In the genomic region with DNA sequence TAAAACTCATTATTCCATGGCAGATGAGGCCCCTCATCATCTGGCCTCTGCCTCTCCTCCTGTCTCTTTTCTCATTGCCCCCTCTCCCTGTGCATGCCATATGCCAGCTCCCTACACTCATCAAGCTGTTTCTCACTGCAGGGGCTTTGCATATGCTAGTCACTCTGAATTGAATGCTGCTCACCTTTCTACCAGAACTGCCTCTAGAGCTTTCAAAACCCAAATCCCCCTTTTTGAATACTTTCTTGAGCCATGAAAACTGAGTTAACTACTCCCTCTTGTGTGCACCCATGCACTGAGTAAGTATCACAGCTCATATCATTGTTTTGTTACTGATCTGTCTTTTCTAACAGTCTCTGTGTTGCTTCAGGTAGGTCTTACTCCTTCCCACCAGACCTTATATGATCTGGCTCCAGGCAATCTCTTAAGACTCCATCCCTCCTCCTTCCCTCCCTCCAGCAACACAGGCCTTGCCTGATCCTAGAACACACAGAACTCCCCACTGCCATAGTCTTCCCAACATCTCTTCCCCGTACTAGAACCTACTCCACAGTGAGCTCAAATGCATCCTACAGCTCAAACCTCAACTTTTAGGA, we compare ENCODE assay signal across 30 cellular contexts.
DNase-seq lines count a peak whose midpoint lies in the region; ATAC-seq and TF ChIP-seq lines count a peak whose summit lies in the region.
"Had no signal": no experiment of that assay in that cellular context is flagged by ENCODE, and none has a peak within 500 bp of the region (broad histone marks: within the 10 kb centered on the region; RNA-seq: fewer than 3 reads in every experiment).

No MANE protein-coding gene starts in this region.

- H3K9me2 ChIP-seq in GM23338 (ENCODE audit: insufficient read depth) = peaks cover 20% of the 10 kb centered on the region; the same call in 1 of the 2 replicates

- no peak overlapping the region for H2AFZ ChIP-seq in GM23338

- no peak overlapping the region for H3K4me3 Mint-ChIP-seq in GM23338
- H3K4me3 Mint-ChIP-seq in activated CD4-positive, alpha-beta memory T cell treated with anti-CD3 and anti-CD28 coated beads, Interleukin-2, amount 10 ng/mL, durations not matched to agents 7 days and 5 days = no peak overlapping the region
- H3K4me3 Mint-ChIP-seq: activated CD8-positive, alpha-beta T cell treated with anti-CD3 and anti-CD28 coated beads, Interleukin-2, amount 10 ng/mL, durations not matched to agents 7 days and 5 days; activated naive CD4-positive, alpha-beta T cell treated with anti-CD3 and anti-CD28 coated beads, Interleukin-2, amount 10 ng/mL, durations not matched to agents 7 days and 5 days; activated T-helper 17 cell treated with anti-CD3 and anti-CD28 coated beads, Interleukin-2, amount 50 U/mL, for 72 hours; brain; CD4-positive, alpha-beta T cell; IgD-negative memory B cell; nephron progenitor cell had no signal

- H3K4me3 ChIP-seq in BE2C (ENCODE audit: low read depth, low read length) (no peak overlapping the region), GM23338 (no peak overlapping the region)
- H3K4me3 ChIP-seq: ovary, tibial artery had no signal

- no peaks in the 10 kb centered on the region for H3K36me3 Mint-ChIP-seq in GM23338 (ENCODE audit: low read depth)
- no peaks in the 10 kb centered on the region for H3K36me3 Mint-ChIP-seq in activated CD4-positive, alpha-beta memory T cell treated with anti-CD3 and anti-CD28 coated beads, Interleukin-2, amount 10 ng/mL, durations not matched to agents 7 days and 5 days (ENCODE audit: low read depth)
- H3K36me3 Mint-ChIP-seq: activated naive CD4-positive, alpha-beta T cell treated with anti-CD3 and anti-CD28 coated beads, Interleukin-2, amount 10 ng/mL, durations not matched to agents 7 days and 5 days; brain; IgD-negative memory B cell had no signal

- H3K4me1 ChIP-seq in BE2C (peaks cover 62% of the 10 kb centered on the region), GM23338 (ENCODE audit: insufficient read depth) (peaks cover 3% of the 10 kb centered on the region; the same call in 1 of the 2 replicates)

- H3K27ac ChIP-seq in GM23338 (ENCODE audit: low read depth) = no peak overlapping the region; the same call in 1 of the 2 replicates
- H3K27ac ChIP-seq: epithelial cell of prostate, ovary, tibial artery had no signal

- TF ChIP-seq CTCF in BE2C (IDR thresholded peaks at IDR 0.05; ENCODE audit: low read depth, low read length) (peak; percentile 40), GM23338 (conservative IDR thresholded peaks at IDR 0.05; ENCODE audit: low read depth in 2 of 2) (peak in 1 of 2 experiments; percentile 44; a peak in 2 of 4 replicates), GM10248 (IDR thresholded peaks at IDR 0.05; ENCODE audit: control extremely low read depth, extremely low read depth, low read depth, missing control alignments) (no peak)

- H3K4me2 ChIP-seq in GM23338 = 0 out of 2 replicates have a peak overlapping the region, but pooled peaks have one; percentile 6

- H3K27ac Mint-ChIP-seq in GM23338 = no peak overlapping the region
- H3K27ac Mint-ChIP-seq in activated CD4-positive, alpha-beta memory T cell treated with anti-CD3 and anti-CD28 coated beads, Interleukin-2, amount 10 ng/mL, durations not matched to agents 7 days and 5 days = no peak overlapping the region
- H3K27ac Mint-ChIP-seq: activated CD8-positive, alpha-beta T cell treated with anti-CD3 and anti-CD28 coated beads, Interleukin-2, amount 10 ng/mL, durations not matched to agents 7 days and 5 days; activated naive CD4-positive, alpha-beta T cell treated with anti-CD3 and anti-CD28 coated beads, Interleukin-2, amount 10 ng/mL, durations not matched to agents 7 days and 5 days; activated T-helper 17 cell treated with anti-CD3 and anti-CD28 coated beads, Interleukin-2, amount 50 U/mL, for 72 hours; CD4-positive, alpha-beta T cell; IgD-negative memory B cell; nephron progenitor cell had no signal

- no peaks in the 10 kb centered on the region for H3K9me3 ChIP-seq in BE2C
- H3K9me3 ChIP-seq: ovary, tibial artery had no signal

- POLR2A ChIA-PET in GM10248 (lab: Yijun Ruan, JAX) = no interaction called here
- POLR2A ChIA-PET in activated CD4-positive, alpha-beta memory T cell treated with anti-CD3 and anti-CD28 coated beads, Interleukin-2, amount 10 ng/mL, durations not matched to agents 7 days and 5 days (lab: Charles Lee) = no interaction called here

- H3K9me3 Mint-ChIP-seq in GM23338 = no peaks in the 10 kb centered on the region
- peaks cover 4% of the 10 kb centered on the region for H3K9me3 Mint-ChIP-seq in activated CD4-positive, alpha-beta memory T cell treated with anti-CD3 and anti-CD28 coated beads, Interleukin-2, amount 10 ng/mL, durations not matched to agents 7 days and 5 days
- H3K9me3 Mint-ChIP-seq: brain, nephron progenitor cell had no signal

- H3F3A ChIP-seq in GM23338 (replicated peaks; ENCODE audit: low read depth) = no peaks in the 10 kb centered on the region

- H3K27me3 ChIP-seq in BE2C (no peaks in the 10 kb centered on the region), GM23338 (ENCODE audit: insufficient read depth) (no peaks in the 10 kb centered on the region)
- H3K27me3 ChIP-seq: ovary, tibial artery had no signal

- ATAC-seq in GM23338 = peak; percentile 96
- ATAC-seq: activated CD8-positive, alpha-beta T cell treated with anti-CD3 and anti-CD28 coated beads, Interleukin-2, amount 10 ng/mL, durations not matched to agents 7 days and 5 days; activated T-helper 17 cell treated with anti-CD3 and anti-CD28 coated beads, Interleukin-2, amount 50 U/mL, for 72 hours; PC-3; Right ventricle myocardium inferior had no signal

- no peaks in the 10 kb centered on the region for H3K27me3 Mint-ChIP-seq in GM23338 (ENCODE audit: insufficient read depth, low read depth, poor library complexity)
- no peaks in the 10 kb centered on the region for H3K27me3 Mint-ChIP-seq in activated CD4-positive, alpha-beta memory T cell treated with anti-CD3 and anti-CD28 coated beads, Interleukin-2, amount 10 ng/mL, durations not matched to agents 7 days and 5 days
- H3K27me3 Mint-ChIP-seq: activated naive CD4-positive, alpha-beta T cell treated with anti-CD3 and anti-CD28 coated beads, Interleukin-2, amount 10 ng/mL, durations not matched to agents 7 days and 5 days; activated T-helper 17 cell treated with anti-CD3 and anti-CD28 coated beads, Interleukin-2, amount 50 U/mL, for 72 hours; CD4-positive, alpha-beta T cell; IgD-negative memory B cell had no signal

- DNase-seq in BE2C (no peak), GM23338 (ENCODE audit: low spot score) (peak; percentile 28), NCI-H524 (lab: John Stamatoyannopoulos, UW) (peak; percentile 73 to 93), cerebellum (ENCODE audit: low spot score) (peak; percentile 32), GM10248 (ENCODE audit: extremely low spot score) (no peak), GM19240 (ENCODE audit: insufficient read length, low spot score) (no peak), RPMI8226 (no peak)
- no peak for DNase-seq in activated CD4-positive, alpha-beta memory T cell treated with anti-CD3 and anti-CD28 coated beads, Interleukin-2, amount 10 ng/mL, durations not matched to agents 7 days and 5 days
- DNase-seq: activated CD8-positive, alpha-beta T cell treated with anti-CD3 and anti-CD28 coated beads, Interleukin-2, amount 10 ng/mL, durations not matched to agents 7 days and 5 days; activated naive CD4-positive, alpha-beta T cell treated with anti-CD3 and anti-CD28 coated beads, Interleukin-2, amount 10 ng/mL, durations not matched to agents 7 days and 5 days; AML-193; amniotic stem cell; CD4-positive, alpha-beta T cell; DMS153; hypothalamus; NCI-H1092; NCI-H187; NCI-H226; nephron progenitor cell; ovary; PC-3; stimulated activated CD4-positive, alpha-beta T cell treated with anti-CD3 and anti-CD28 coated beads, Interleukin-15, amount 100 ng/mL, for 24 hours; stimulated activated CD4-positive, alpha-beta T cell treated with anti-CD3 and anti-CD28 coated beads, Interleukin-4, amount 100 ng/mL, for 4 hours; T-helper 2 cell; tibial artery had no signal

- H3K36me3 ChIP-seq in BE2C (peaks cover 29% of the 10 kb centered on the region), GM23338 (ENCODE audit: insufficient read depth) (no peaks in the 10 kb centered on the region)
- H3K36me3 ChIP-seq: ovary, tibial artery had no signal

- H3K79me2 ChIP-seq in GM23338 (replicated peaks; ENCODE audit: insufficient read depth) = no peaks in the 10 kb centered on the region; the same call in 1 of the 2 replicates

- no peaks in the 10 kb centered on the region for H4K20me1 ChIP-seq in GM23338 (replicated peaks; ENCODE audit: insufficient read depth)

- peaks cover 29% of the 10 kb centered on the region for H3K4me1 Mint-ChIP-seq in GM23338
- no peaks in the 10 kb centered on the region for H3K4me1 Mint-ChIP-seq in activated CD4-positive, alpha-beta memory T cell treated with anti-CD3 and anti-CD28 coated beads, Interleukin-2, amount 10 ng/mL, durations not matched to agents 7 days and 5 days
- H3K4me1 Mint-ChIP-seq: activated naive CD4-positive, alpha-beta T cell treated with anti-CD3 and anti-CD28 coated beads, Interleukin-2, amount 10 ng/mL, durations not matched to agents 7 days and 5 days; activated T-helper 17 cell treated with anti-CD3 and anti-CD28 coated beads, Interleukin-2, amount 50 U/mL, for 72 hours; brain; IgD-negative memory B cell had no signal

- CTCF ChIA-PET in GM10248 (lab: Yijun Ruan, JAX) = interaction anchor here (0.9 kb wide), 1 partner anchor 13 kb away, joined by 3 read pairs; no protein-coding TSS in a partner anchor
- CTCF ChIA-PET in activated CD4-positive, alpha-beta memory T cell treated with anti-CD3 and anti-CD28 coated beads, Interleukin-2, amount 10 ng/mL, durations not matched to agents 7 days and 5 days (lab: Charles Lee) = interaction anchor here (0.6 kb wide), 1 partner anchor 202 kb away, joined by 3 read pairs; no protein-coding TSS in a partner anchor

TF ChIP-seq in GM23338, 12 proteins besides CTCF, POLR2A, EP300 and RAD21:
- no peak for TF ChIP-seq EZH2 (IDR thresholded peaks at IDR 0.05; ENCODE audit: low read depth, unreplicated experiment)
- TF ChIP-seq EZH2phosphoT487 (IDR thresholded peaks at IDR 0.05; ENCODE audit: unreplicated experiment) = no peak
- no peak for TF ChIP-seq POLR2AphosphoS5 (IDR thresholded peaks at IDR 0.05; ENCODE audit: low read depth)

Comparison
In these comparisons a context has a peak if more than half of its experiments do, and no peak if none do; other contexts are left out.
1. DNase-seq: peak in GM23338 (single experiment), NCI-H524 (2 of 2) and cerebellum (single experiment); none in BE2C (single experiment), GM10248 (single experiment), activated CD4-positive, alpha-beta memory T cell treated with anti-CD3 and anti-CD28 coated beads, Interleukin-2, amount 10 ng/mL, durations not matched to agents 7 days and 5 days (single experiment), GM19240 (single experiment) and RPMI8226 (single experiment).